9 cellular contexts compared by ENCODE assay signal in the genomic region with DNA sequence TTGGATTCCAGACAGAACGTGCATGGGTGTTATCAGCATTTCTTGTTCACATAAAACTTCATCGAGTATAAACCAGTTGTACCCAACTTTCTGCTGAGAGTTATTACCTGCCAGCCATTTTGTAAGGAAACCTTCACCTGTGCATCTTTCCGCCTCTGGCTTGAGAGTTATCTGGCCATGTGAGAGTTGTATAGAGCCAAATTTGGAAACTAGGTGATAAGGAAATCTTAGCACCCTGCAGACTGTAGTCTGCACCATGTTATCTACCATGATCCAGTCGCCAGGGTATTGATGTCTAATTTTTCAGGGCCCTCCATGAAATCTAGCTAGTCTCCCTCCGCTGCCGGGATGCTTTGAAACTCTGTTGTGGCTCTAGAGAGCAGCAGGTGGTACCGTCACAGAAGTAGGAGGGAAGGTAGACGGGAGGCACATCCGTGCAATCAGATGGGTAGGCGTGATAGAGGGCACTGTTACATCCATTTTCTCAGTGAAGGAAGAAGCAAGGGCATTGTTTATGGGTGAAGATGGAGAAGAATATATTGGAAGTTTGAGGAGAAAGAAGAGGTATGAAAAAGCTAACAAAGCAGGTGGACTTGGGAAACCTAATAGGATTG. TPM values are rescaled to one million over a fixed set of nuclear protein-coding genes. Genes with fewer than 3 reads are reported as not detected.
DNase-seq lines count a peak whose midpoint lies in the region; ATAC-seq, FAIRE-seq and TF ChIP-seq lines count a peak whose summit lies in the region.
"Had no signal": no experiment of that assay in that cellular context is flagged by ENCODE, and none has a peak within 500 bp of the region (broad histone marks: within the 10 kb centered on the region; RNA-seq: fewer than 3 reads in every experiment).

No MANE protein-coding gene starts in this region.

- peak overlapping the region; percentile 85 for H3K9ac ChIP-seq in SK-N-MC (ENCODE audit: insufficient read length)

- WGBS in spleen, 5 donors = 78 to 88% (median 86%) methylated on average over 10 of the region's 10 CpGs

- no peak for DNase-seq in GM12891 (ENCODE audit: insufficient read length, low spot score)
- DNase-seq in SK-N-MC (ENCODE audit: low read depth, low spot score) = no peak
- DNase-seq in spleen = no peak
- DNase-seq in stimulated activated naive CD8-positive, alpha-beta T cell treated with anti-CD3 and anti-CD28 coated beads, Interleukin-15, amount 100 ng/mL, for 72 hours = no peak
- no peak for DNase-seq in DMS 273 treated with DMSO at 0.1 percent for 48 hours (lab: John Stamatoyannopoulos, UW)
- DNase-seq in HuH-7.5 (ENCODE audit: low spot score) = no peak
- no peak for DNase-seq in activated CD8-positive, alpha-beta memory T cell treated with anti-CD3 and anti-CD28 coated beads for 24 hours
- DNase-seq: activated T-cell treated with anti-CD3 and anti-CD28 coated beads, Interleukin-2, amount 50 U/mL, for 1 hour had no signal

- peak overlapping the region; percentile 86 for H3K4me3 ChIP-seq in SK-N-MC
- peak overlapping the region; percentile 77 for H3K4me3 ChIP-seq in iPS-11a (ENCODE audit: low read depth, low read length)
- H3K4me3 ChIP-seq in spleen = peak overlapping the region; percentile 56 to 94 (median 86)

- H3K27me3 ChIP-seq in spleen (replicated peaks in 1 of 7) = no peaks in the 10 kb centered on the region

- H3K27me3 Mint-ChIP-seq in stimulated activated naive CD8-positive, alpha-beta T cell treated with anti-CD3 and anti-CD28 coated beads, Interleukin-15, amount 100 ng/mL, for 72 hours = no peaks in the 10 kb centered on the region

- FAIRE-seq in GM12891 (lab: Jason Lieb, UNC) = peak; percentile 78

- intact Hi-C loops in spleen (cut with DNase I; ENCODE audit: low total_unique reads) = loop anchor here (10.0 kb wide), 1 partner anchor 203 kb away; no protein-coding TSS in a partner anchor

- no peaks in the 10 kb centered on the region for H3K9me3 Mint-ChIP-seq in stimulated activated naive CD8-positive, alpha-beta T cell treated with anti-CD3 and anti-CD28 coated beads, Interleukin-15, amount 100 ng/mL, for 72 hours

- ATAC-seq in stimulated activated naive CD8-positive, alpha-beta T cell treated with anti-CD3 and anti-CD28 coated beads, Interleukin-15, amount 100 ng/mL, for 72 hours = no peak

- H3K27ac Mint-ChIP-seq in stimulated activated naive CD8-positive, alpha-beta T cell treated with anti-CD3 and anti-CD28 coated beads, Interleukin-15, amount 100 ng/mL, for 72 hours = peak overlapping the region in 1 of 2 donors; percentile 95

- no peak overlapping the region for H3K4me3 Mint-ChIP-seq in stimulated activated naive CD8-positive, alpha-beta T cell treated with anti-CD3 and anti-CD28 coated beads, Interleukin-15, amount 100 ng/mL, for 72 hours

- no peak for TF ChIP-seq POLR2A in GM12891 (IDR thresholded peaks at IDR 0.05; ENCODE audit: low read depth, low read length)
- no peak for TF ChIP-seq POLR2A in spleen (IDR thresholded peaks at IDR 0.05)

- H3K4me1 Mint-ChIP-seq in stimulated activated naive CD8-positive, alpha-beta T cell treated with anti-CD3 and anti-CD28 coated beads, Interleukin-15, amount 100 ng/mL, for 72 hours = peaks cover 5% of the 10 kb centered on the region

- H3K9me3 ChIP-seq in SK-N-MC (ENCODE audit: low read depth, low read length) (no peaks in the 10 kb centered on the region), spleen (no peaks in the 10 kb centered on the region)

- H3K27ac ChIP-seq in SK-N-MC (no peak overlapping the region), spleen (peak overlapping the region in 4 of 8 donors; percentile 83 to 88 (median 84))

- peaks cover 11 to 39% (median 19%) of the 10 kb centered on the region in 6 donors for H3K4me1 ChIP-seq in spleen

- no peak for TF ChIP-seq CTCF in spleen (IDR thresholded peaks at IDR 0.05 in 8 of 11, conservative IDR thresholded peaks at IDR 0.05 in 3 of 11)

- H3K36me3 ChIP-seq in SK-N-MC (ENCODE audit: insufficient read depth, low read length) = peaks cover 7% of the 10 kb centered on the region; the same call in 1 of the 2 replicates
- H3K36me3 ChIP-seq in spleen = peaks cover 0 to 37% (median 20%) of the 10 kb centered on the region in 6 donors

TF ChIP-seq in GM12891, 5 proteins besides CTCF, POLR2A, EP300 and RAD21:
- TF ChIP-seq TAF1 (IDR thresholded peaks at IDR 0.05; ENCODE audit: low read depth, low read length) = no peak
- no peak for TF ChIP-seq POLR2AphosphoS5 (IDR thresholded peaks at IDR 0.05; ENCODE audit: low read depth, low read length)
- no peak for TF ChIP-seq SPI1 (IDR thresholded peaks at IDR 0.05; ENCODE audit: low read depth, low read length)
- no peak for TF ChIP-seq PAX5 (IDR thresholded peaks at IDR 0.05; ENCODE audit: insufficient read depth, low read length, severe bottlenecking)
- no peak for TF ChIP-seq POU2F2 (IDR thresholded peaks at IDR 0.05; ENCODE audit: low read depth, low read length)

RNA-seq across cellular contexts. Expression of a gene that starts 1.2 kb away (rescaled TPM):
- 17.0 TPM for polyA plus RNA-seq in GM12891 (2012; ENCODE audit: low read depth, missing spikeins)
- total RNA-seq in spleen = 10 to 100 TPM; 32.6 to 58.9 (median 44.0) TPM
- 10 to 100 TPM; 25.5 to 51.5 (median 32.1) TPM for polyA plus RNA-seq in spleen
